17 cellular contexts compared by ENCODE assay signal in genomic region chr1:25068316-25068715, GRCh38.
"Had no signal": no experiment of that assay in that cellular context is flagged by ENCODE, and none has a peak within 500 bp of the region (broad histone marks: within the 10 kb centered on the region; RNA-seq: fewer than 3 reads in every experiment).

No MANE protein-coding gene starts in this region.

- H3K9me3 Mint-ChIP-seq: activated B cell treated with CpG ODN at 0.5 μM for 24 hours; activated naive CD4-positive, alpha-beta T cell treated with anti-CD3 and anti-CD28 coated beads for 36 hours; activated T-cell treated with anti-CD3 and anti-CD28 coated beads, Interleukin-2, amount 50 U/mL, for 24 hours; activated T-helper 1 cell treated with anti-CD3 and anti-CD28 coated beads, Interleukin-12 subunit alpha, Interleukin-12 subunit beta, Interleukin-2, Interleukin-4 antibody, amounts not matched to agents 30 ng/mL and 10 ng/mL and 1 ng/mL, durations not matched to agents 14 hours and 24 hours and 36 hours; T-cell had no signal

- H3K27me3 ChIP-seq: MG63 had no signal

- H3K27ac Mint-ChIP-seq: activated B cell treated with CpG ODN at 0.5 μM for 24 hours; activated CD8-positive, alpha-beta memory T cell treated with anti-CD3 and anti-CD28 coated beads, Interleukin-2, amount 10 ng/mL, durations not matched to agents 7 days and 5 days; activated naive CD4-positive, alpha-beta T cell treated with anti-CD3 and anti-CD28 coated beads for 36 hours; activated naive CD8-positive, alpha-beta T cell; activated T-cell treated with anti-CD3 and anti-CD28 coated beads, Interleukin-2, amount 50 U/mL, for 24 hours; activated T-helper 1 cell treated with anti-CD3 and anti-CD28 coated beads, Interleukin-12 subunit alpha, Interleukin-12 subunit beta, Interleukin-2, Interleukin-4 antibody, amounts not matched to agents 30 ng/mL and 10 ng/mL and 1 ng/mL, durations not matched to agents 14 hours and 24 hours and 36 hours; T-cell had no signal

- H3K36me3 ChIP-seq: MG63 had no signal

- H3K9me3 ChIP-seq: MG63 had no signal

- H3K4me3 ChIP-seq: MG63 had no signal

- DNase-seq: activated B cell treated with CpG ODN at 0.5 μM for 24 hours; activated CD8-positive, alpha-beta memory T cell treated with anti-CD3 and anti-CD28 coated beads, Interleukin-2, amount 10 ng/mL, durations not matched to agents 7 days and 5 days; activated effector memory CD4-positive, alpha-beta T cell treated with anti-CD3 and anti-CD28 coated beads, Interleukin-2, amount 50 U/mL, for 16 hours; activated T-cell treated with anti-CD3 and anti-CD28 coated beads, Interleukin-2, amount 50 U/mL, for 24 hours; caudate nucleus; MG63; NCI-H1105 treated with DMSO at 0.1 percent for 48 hours; NCI-H1436 treated with DMSO at 0.1 percent for 48 hours; NCI-H446; NCI-H524; PC-3; SHP77 treated with DMSO at 0.1 percent for 48 hours; T1000 had no signal

- ATAC-seq: activated CD8-positive, alpha-beta memory T cell treated with anti-CD3 and anti-CD28 coated beads, Interleukin-2, amount 10 ng/mL, durations not matched to agents 7 days and 5 days; PC-3 had no signal

- H3K36me3 Mint-ChIP-seq: activated CD8-positive, alpha-beta memory T cell treated with anti-CD3 and anti-CD28 coated beads, Interleukin-2, amount 10 ng/mL, durations not matched to agents 7 days and 5 days; activated naive CD8-positive, alpha-beta T cell; T-cell had no signal

- H3K4me3 Mint-ChIP-seq: activated B cell treated with CpG ODN at 0.5 μM for 24 hours; activated CD8-positive, alpha-beta memory T cell treated with anti-CD3 and anti-CD28 coated beads, Interleukin-2, amount 10 ng/mL, durations not matched to agents 7 days and 5 days; activated naive CD4-positive, alpha-beta T cell treated with anti-CD3 and anti-CD28 coated beads for 36 hours; activated naive CD8-positive, alpha-beta T cell; activated T-cell treated with anti-CD3 and anti-CD28 coated beads, Interleukin-2, amount 50 U/mL, for 24 hours; activated T-helper 1 cell treated with anti-CD3 and anti-CD28 coated beads, Interleukin-12 subunit alpha, Interleukin-12 subunit beta, Interleukin-2, Interleukin-4 antibody, amounts not matched to agents 30 ng/mL and 10 ng/mL and 1 ng/mL, durations not matched to agents 14 hours and 24 hours and 36 hours; T-cell had no signal

- H3K27me3 Mint-ChIP-seq: activated B cell treated with CpG ODN at 0.5 μM for 24 hours; activated naive CD8-positive, alpha-beta T cell; activated T-cell treated with anti-CD3 and anti-CD28 coated beads, Interleukin-2, amount 50 U/mL, for 24 hours; T-cell had no signal
